8 cellular contexts compared by ENCODE assay signal in genomic region chr4:20418865-20419451, GRCh38.
DNase-seq lines count a peak whose midpoint lies in the region; ATAC-seq and TF ChIP-seq lines count a peak whose summit lies in the region.

No MANE protein-coding gene starts in this region.

- no peak overlapping the region for H2AFZ ChIP-seq in HCT116 (ENCODE audit: low read depth, low read length, poor library complexity, severe bottlenecking)

- TF ChIP-seq POLR2A in HCT116 (IDR thresholded peaks at IDR 0.05; ENCODE audit: borderline replicate concordance, extremely low read depth, insufficient read depth, insufficient read length) (no peak), prostate gland (IDR thresholded peaks at IDR 0.05) (no peak)

- H3K9me3 ChIP-seq in HCT116 (ENCODE audit: control insufficient read depth in 1 of 2, insufficient read depth in 1 of 2, low read depth in 1 of 2, low read length in 2 of 2) = no peaks in the 10 kb centered on the region
- no peaks in the 10 kb centered on the region for H3K9me3 ChIP-seq in prostate gland

- peak; percentile 54 for DNase-seq in A172 (ENCODE audit: low spot score)
- DNase-seq in GM03348 (ENCODE audit: low spot score) = peak; percentile 47
- peak; percentile 21 for DNase-seq in HCT116 (ENCODE audit: low read depth, low spot score)
- peak; percentile 58 for DNase-seq in LoVo (ENCODE audit: low spot score)
- DNase-seq in foreskin fibroblast = peak; percentile 59 to 82
- peak; percentile 7 for DNase-seq in prostate gland (ENCODE audit: low spot score)
- DNase-seq in NCI-H524 treated with DMSO at 0.1 percent for 48 hours (lab: John Stamatoyannopoulos, UW) = no peak

- H3K9me2 ChIP-seq in HCT116 (ENCODE audit: insufficient read depth) = no peaks in the 10 kb centered on the region

- POLR2A ChIA-PET in HCT116 (lab: Charles Lee) = no interaction called here

- H3K9ac ChIP-seq in HCT116 (ENCODE audit: low read length) = no peak overlapping the region

- 4% methylated on average over 4 of the region's 4 CpGs for WGBS in prostate gland

- RAD21 ChIA-PET in HCT116 (lab: Charles Lee; ENCODE audit: low non-redundant PET in 1 of 2, low total read pairs in 2 of 2, uncharacterized antibody in 2 of 2, unreplicated experiment in 2 of 2) = no interaction called here

- peak overlapping the region; percentile 54 for H3K4me2 ChIP-seq in HCT116 (ENCODE audit: low read length)

- H3K4me1 ChIP-seq in HCT116 (ENCODE audit: control insufficient read depth in 1 of 2, insufficient read depth in 2 of 2, low read length in 2 of 2) (0 out of 4 replicates have a peak, but pooled peaks cover 0 to 2% of the 10 kb centered on the region in 2 experiments), prostate gland (replicated peaks) (no peaks in the 10 kb centered on the region)

- no peaks in the 10 kb centered on the region for H3K27me3 ChIP-seq in HCT116 (ENCODE audit: insufficient read depth, low read length)
- no peaks in the 10 kb centered on the region for H3K27me3 ChIP-seq in prostate gland (replicated peaks; ENCODE audit: insufficient read depth)

- BruUV-seq in HCT116 (replicated peaks; lab: Mats Ljungman, UMichigan) = no TSS peak

- H3K4me3 ChIP-seq in HCT116 (replicated peaks in 1 of 2; ENCODE audit: low read depth in 1 of 2, low read length in 2 of 2) (peak overlapping the region; percentile 12 to 21; a peak in 1 of 4 replicates), foreskin fibroblast (ENCODE audit: low read depth in 1 of 2, low read length in 2 of 2) (peak overlapping the region; percentile 22 to 44), prostate gland (peak overlapping the region in 1 of 2 donors; percentile 7)

- intact Hi-C loops in HCT116 (cut with micrococcal nuclease) (no loop called here), prostate gland (cut with DNase I) (loop anchor here (5.0 kb wide), 1 partner anchor 123 kb away; no protein-coding TSS in a partner anchor)

- H3K27ac ChIP-seq in HCT116 (ENCODE audit: low read depth, low read length) (no peak overlapping the region), VCaP (no peak overlapping the region), prostate gland (no peak overlapping the region)

- H4K20me1 ChIP-seq in HCT116 (ENCODE audit: insufficient read depth) = no peaks in the 10 kb centered on the region

- H3K79me2 ChIP-seq in HCT116 (ENCODE audit: insufficient read depth, low read length) = no peaks in the 10 kb centered on the region

- TF ChIP-seq CTCF in HCT116 (IDR thresholded peaks at IDR 0.05 in 2 of 3, conservative IDR thresholded peaks at IDR 0.05 in 1 of 3; ENCODE audit: borderline replicate concordance in 1 of 3, insufficient read depth in 1 of 3, low read depth in 2 of 3, low read length in 2 of 3) (peak; percentile 39 to 62 (median 40); a peak in 4 of 6 replicates), VCaP (conservative IDR thresholded peaks at IDR 0.05) (peak; percentile 80), foreskin fibroblast (IDR thresholded peaks at IDR 0.05; ENCODE audit: low read depth, low read length) (peak; percentile 47), prostate gland (IDR thresholded peaks at IDR 0.05) (peak in 3 of 4 experiments; percentile 43 to 69 (median 57))

- peak; percentile 57 for TF ChIP-seq RAD21 in HCT116 (IDR thresholded peaks at IDR 0.05; ENCODE audit: low read depth)

- H3K36me3 ChIP-seq in HCT116 (ENCODE audit: control insufficient read depth in 1 of 2, insufficient read depth in 2 of 2, low read length in 2 of 2) (no peaks in the 10 kb centered on the region), prostate gland (no peaks in the 10 kb centered on the region)

- CTCF ChIA-PET in HCT116 (lab: Charles Lee) = no interaction called here

- ATAC-seq in HCT116 = peak; percentile 78

TF ChIP-seq in HCT116, 20 proteins besides CTCF, POLR2A, EP300 and RAD21:
- TF ChIP-seq EZH2phosphoT487 (IDR thresholded peaks at IDR 0.05; ENCODE audit: borderline replicate concordance) (no peak), SRF (IDR thresholded peaks at IDR 0.05; ENCODE audit: low read depth) (no peak)
- TF ChIP-seq, protein P1, sequence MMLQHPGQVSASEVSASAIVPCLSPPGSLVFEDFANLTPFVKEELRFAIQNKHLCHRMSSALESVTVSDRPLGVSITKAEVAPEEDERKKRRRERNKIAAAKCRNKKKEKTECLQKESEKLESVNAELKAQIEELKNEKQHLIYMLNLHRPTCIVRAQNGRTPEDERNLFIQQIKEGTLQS (IDR thresholded peaks at IDR 0.05) = no peak
